In the genomic region with DNA sequence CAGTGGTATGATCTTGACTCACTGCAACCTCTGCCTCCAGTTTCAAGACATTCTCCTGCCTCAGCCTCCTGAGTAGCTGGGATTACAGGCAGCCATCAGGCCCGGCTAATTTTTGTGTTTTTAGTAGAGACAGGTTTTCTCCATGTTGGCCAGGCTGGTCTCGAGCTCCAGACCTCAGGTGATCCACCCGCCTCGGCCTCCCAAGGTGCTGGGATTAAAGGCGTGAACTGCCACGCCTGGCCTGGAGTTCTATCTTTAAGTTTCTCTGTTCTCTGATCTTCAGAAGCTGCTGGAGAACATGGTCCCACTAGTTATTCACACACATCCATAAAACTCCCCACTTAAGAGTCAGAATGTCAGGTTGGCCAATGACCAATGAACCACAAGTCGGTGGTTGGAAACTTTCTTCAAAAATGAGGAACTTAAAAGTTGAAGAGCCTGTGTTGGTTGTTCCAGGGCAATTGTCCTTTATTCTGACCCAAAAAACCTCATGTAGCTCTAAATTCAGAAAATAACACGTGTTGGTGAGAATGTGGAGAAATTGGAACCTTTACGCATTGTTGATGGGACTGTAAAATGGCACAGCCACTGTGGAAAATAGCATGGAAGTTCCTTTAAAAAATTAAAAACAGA, we compare ENCODE assay signal across 1 cellular context.
TF ChIP-seq lines count a peak whose summit lies in the region.

No MANE protein-coding gene starts in this region.

TF ChIP-seq in HCT116, 20 proteins besides CTCF, POLR2A, EP300 and RAD21:
- TF ChIP-seq, protein P1, sequence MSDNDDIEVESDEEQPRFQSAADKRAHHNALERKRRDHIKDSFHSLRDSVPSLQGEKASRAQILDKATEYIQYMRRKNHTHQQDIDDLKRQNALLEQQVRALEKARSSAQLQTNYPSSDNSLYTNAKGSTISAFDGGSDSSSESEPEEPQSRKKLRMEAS (IDR thresholded peaks at IDR 0.05), result no peak
- no peak for TF ChIP-seq REST (IDR thresholded peaks at IDR 0.05; ENCODE audit: low read depth)
- TF ChIP-seq EGR1 (IDR thresholded peaks at IDR 0.05; ENCODE audit: low read depth), result no peak
- no peak for TF ChIP-seq ELF1 (IDR thresholded peaks at IDR 0.05; ENCODE audit: borderline replicate concordance, low read depth)
- no peak for TF ChIP-seq SRF (IDR thresholded peaks at IDR 0.05; ENCODE audit: low read depth)
- no peak for TF ChIP-seq YY1 (IDR thresholded peaks at IDR 0.05; ENCODE audit: extremely low read depth, insufficient replicate concordance, low read depth, low read length)
- no peak for TF ChIP-seq CBX3 (IDR thresholded peaks at IDR 0.05; ENCODE audit: low read depth)
- no peak for TF ChIP-seq ZNF274 (IDR thresholded peaks at IDR 0.05; ENCODE audit: low read depth, low read length)
- no peak for TF ChIP-seq SP1 (IDR thresholded peaks at IDR 0.05; ENCODE audit: low read depth)
